2 cellular contexts compared by ENCODE assay signal in the genomic region with DNA sequence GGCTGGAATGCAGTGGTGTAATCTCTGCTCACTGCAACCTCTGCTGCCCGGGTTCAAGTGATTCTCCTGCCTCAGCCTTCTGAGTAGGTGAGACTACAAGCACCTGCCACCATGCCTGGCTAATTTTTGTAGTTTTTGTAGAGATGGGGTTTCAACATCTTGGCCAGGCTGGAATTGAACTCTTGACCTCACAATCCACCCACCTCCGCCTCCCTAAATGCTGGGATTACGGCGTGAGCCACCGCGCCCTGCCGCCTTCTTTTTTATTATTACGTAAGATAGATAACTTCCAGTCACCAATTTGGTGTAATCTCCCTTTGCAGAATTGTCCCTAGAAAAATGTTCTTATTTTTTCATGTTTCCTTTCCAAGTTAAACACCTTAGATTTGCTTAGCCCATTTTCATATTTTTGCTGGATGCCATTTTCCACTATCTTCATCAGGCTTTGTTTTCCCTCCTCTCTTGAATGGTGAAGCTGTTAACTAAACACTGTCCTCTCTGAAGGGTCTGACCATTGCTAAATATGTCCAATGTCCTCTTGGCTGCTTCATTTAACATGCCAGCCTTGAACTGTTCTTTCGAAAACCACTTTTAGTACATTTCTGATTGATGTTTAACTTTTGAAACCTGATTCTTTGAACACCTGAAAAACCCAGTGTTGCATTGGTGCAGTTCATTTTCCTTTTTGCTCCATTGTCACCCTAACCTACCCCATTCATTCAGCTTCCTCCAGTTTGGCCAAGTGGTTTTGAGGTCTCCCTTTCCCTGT.
TF ChIP-seq lines count a peak whose summit lies in the region.

No MANE protein-coding gene starts in this region.

TF ChIP-seq in K562, 482 proteins besides CTCF, POLR2A, EP300 and RAD21 (continued from another document and continues in another):
- TF ChIP-seq, protein P1, sequence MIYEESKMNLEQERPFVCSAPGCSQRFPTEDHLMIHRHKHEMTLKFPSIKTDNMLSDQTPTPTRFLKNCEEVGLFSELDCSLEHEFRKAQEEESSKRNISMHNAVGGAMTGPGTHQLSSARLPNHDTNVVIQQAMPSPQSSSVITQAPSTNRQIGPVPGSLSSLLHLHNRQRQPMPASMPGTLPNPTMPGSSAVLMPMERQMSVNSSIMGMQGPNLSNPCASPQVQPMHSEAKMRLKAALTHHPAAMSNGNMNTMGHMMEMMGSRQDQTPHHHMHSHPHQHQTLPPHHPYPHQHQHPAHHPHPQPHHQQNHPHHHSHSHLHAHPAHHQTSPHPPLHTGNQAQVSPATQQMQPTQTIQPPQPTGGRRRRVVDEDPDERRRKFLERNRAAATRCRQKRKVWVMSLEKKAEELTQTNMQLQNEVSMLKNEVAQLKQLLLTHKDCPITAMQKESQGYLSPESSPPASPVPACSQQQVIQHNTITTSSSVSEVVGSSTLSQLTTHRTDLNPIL (CRISPR knock-in tag; IDR thresholded peaks at IDR 0.05) = no peak
- TF ChIP-seq, protein P2, sequence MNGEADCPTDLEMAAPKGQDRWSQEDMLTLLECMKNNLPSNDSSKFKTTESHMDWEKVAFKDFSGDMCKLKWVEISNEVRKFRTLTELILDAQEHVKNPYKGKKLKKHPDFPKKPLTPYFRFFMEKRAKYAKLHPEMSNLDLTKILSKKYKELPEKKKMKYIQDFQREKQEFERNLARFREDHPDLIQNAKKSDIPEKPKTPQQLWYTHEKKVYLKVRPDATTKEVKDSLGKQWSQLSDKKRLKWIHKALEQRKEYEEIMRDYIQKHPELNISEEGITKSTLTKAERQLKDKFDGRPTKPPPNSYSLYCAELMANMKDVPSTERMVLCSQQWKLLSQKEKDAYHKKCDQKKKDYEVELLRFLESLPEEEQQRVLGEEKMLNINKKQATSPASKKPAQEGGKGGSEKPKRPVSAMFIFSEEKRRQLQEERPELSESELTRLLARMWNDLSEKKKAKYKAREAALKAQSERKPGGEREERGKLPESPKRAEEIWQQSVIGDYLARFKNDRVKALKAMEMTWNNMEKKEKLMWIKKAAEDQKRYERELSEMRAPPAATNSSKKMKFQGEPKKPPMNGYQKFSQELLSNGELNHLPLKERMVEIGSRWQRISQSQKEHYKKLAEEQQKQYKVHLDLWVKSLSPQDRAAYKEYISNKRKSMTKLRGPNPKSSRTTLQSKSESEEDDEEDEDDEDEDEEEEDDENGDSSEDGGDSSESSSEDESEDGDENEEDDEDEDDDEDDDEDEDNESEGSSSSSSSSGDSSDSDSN (IDR thresholded peaks at IDR 0.05; ENCODE audit: borderline replicate concordance in 1 of 2, low read depth in 2 of 2, low read length in 2 of 2) = no peak
- TF ChIP-seq XRCC5 (IDR thresholded peaks at IDR 0.05; ENCODE audit: low read depth, low read length) = no peak
- no peak for TF ChIP-seq ELK1 (CRISPR knock-in tag; IDR thresholded peaks at IDR 0.05)
- no peak for TF ChIP-seq NCOA2 (IDR thresholded peaks at IDR 0.05; ENCODE audit: partially characterized antibody in 2 of 2)

TF ChIP-seq in liver, 16 proteins besides CTCF, POLR2A, EP300 and RAD21 (continued from another document):
- peak; percentile 75 for TF ChIP-seq FOXA2 (IDR thresholded peaks at IDR 0.05)
- TF ChIP-seq FOXA1 (IDR thresholded peaks at IDR 0.05) = peak; percentile 66
- TF ChIP-seq YY1 (IDR thresholded peaks at IDR 0.05) = peak; percentile 91
- peak; percentile 87 for TF ChIP-seq ZBTB33 (IDR thresholded peaks at IDR 0.05)
- peak; percentile 86 to 89 for TF ChIP-seq JUND (IDR thresholded peaks at IDR 0.05)
- TF ChIP-seq HNF4G (IDR thresholded peaks at IDR 0.05) = peak; percentile 81
- peak; percentile 92 to 95 for TF ChIP-seq HNF4A (conservative IDR thresholded peaks at IDR 0.05)
- peak; percentile 80 for TF ChIP-seq NR2F2 (IDR thresholded peaks at IDR 0.05)
